Comparison of ENCODE assay signal across 28 cellular contexts in the genomic region with DNA sequence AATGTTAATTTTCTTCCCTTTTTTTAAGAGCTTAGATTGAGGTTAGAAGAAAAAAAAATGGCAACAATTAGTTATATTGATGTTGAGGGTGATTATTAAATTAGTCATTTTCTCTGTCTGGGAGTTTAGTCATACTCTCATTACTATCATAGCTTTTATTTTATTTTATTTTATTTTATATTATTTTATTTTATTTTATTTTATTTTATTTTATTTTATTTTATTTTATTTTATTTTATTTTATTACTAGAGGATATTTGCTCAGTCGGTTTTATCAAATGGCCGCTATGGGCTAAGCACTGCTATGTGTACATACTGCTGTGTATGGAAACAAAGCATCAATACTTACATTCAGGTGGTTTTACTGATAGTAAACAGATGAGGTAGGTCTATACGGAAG.
"Had no signal": no experiment of that assay in that cellular context is flagged by ENCODE, and none has a peak within 500 bp of the region (broad histone marks: within the 10 kb centered on the region; RNA-seq: fewer than 3 reads in every experiment).

No MANE protein-coding gene starts in this region.

- H3K4me3 ChIP-seq: stomach, testis, thoracic aorta, thyroid gland, tibial artery, tibial nerve, transverse colon, upper lobe of left lung, upper lobe of right lung, uterus, vagina had no signal

- H3K36me3 ChIP-seq: uterus had no signal

- H3K27me3 ChIP-seq: stomach, testis, thyroid gland, tibial artery, tibial nerve, transverse colon, upper lobe of left lung, upper lobe of right lung, uterus, vagina had no signal

- H3K27ac ChIP-seq: stomach, testis, thoracic aorta, thyroid gland, tibial artery, tibial nerve, transverse colon, upper lobe of left lung, upper lobe of right lung, uterus, vagina had no signal

- H3K4me3 Mint-ChIP-seq: stimulated activated effector memory CD8-positive, alpha-beta T cell treated with anti-CD3 and anti-CD28 coated beads, Interleukin-12 subunit alpha, Interleukin-12 subunit beta, amount 100 ng/mL, for 72 hours; stimulated activated memory B cell treated with anti-CD40 and anti-IgM and Interleukin-4, amounts not matched to agents 10 μg/mL and 1 μg/mL and 100 μg/mL, for 72 hours; stimulated activated naive B cell treated with anti-CD40 and anti-IgM and Interleukin-4, amounts not matched to agents 10 μg/mL and 1 μg/mL and 100 μg/mL, for 72 hours; stimulated activated naive CD8-positive, alpha-beta T cell treated with anti-CD3 and anti-CD28 coated beads, Interleukin-15, amount 100 ng/mL, for 72 hours; stimulated activated naive CD8-positive, alpha-beta T cell treated with anti-CD3 and anti-CD28 coated beads, Interleukin-15, Interleukin-2, amounts not matched to agents 100 ng/mL and 50 ng/mL, for 24 hours; type B pancreatic cell had no signal

- H3K27ac Mint-ChIP-seq: stimulated activated effector memory CD8-positive, alpha-beta T cell treated with anti-CD3 and anti-CD28 coated beads, Interleukin-12 subunit alpha, Interleukin-12 subunit beta, amount 100 ng/mL, for 72 hours; stimulated activated memory B cell treated with anti-CD40 and anti-IgM and Interleukin-4, amounts not matched to agents 10 μg/mL and 1 μg/mL and 100 μg/mL, for 72 hours; stimulated activated naive B cell treated with anti-CD40 and anti-IgM and Interleukin-4, amounts not matched to agents 10 μg/mL and 1 μg/mL and 100 μg/mL, for 72 hours; stimulated activated naive CD8-positive, alpha-beta T cell treated with anti-CD3 and anti-CD28 coated beads, Interleukin-15, amount 100 ng/mL, for 72 hours; stimulated activated naive CD8-positive, alpha-beta T cell treated with anti-CD3 and anti-CD28 coated beads, Interleukin-15, Interleukin-2, amounts not matched to agents 100 ng/mL and 50 ng/mL, for 24 hours; type B pancreatic cell had no signal

- H3K9me3 Mint-ChIP-seq: stimulated activated effector memory CD8-positive, alpha-beta T cell treated with anti-CD3 and anti-CD28 coated beads, Interleukin-12 subunit alpha, Interleukin-12 subunit beta, amount 100 ng/mL, for 72 hours; stimulated activated memory B cell treated with anti-CD40 and anti-IgM and Interleukin-4, amounts not matched to agents 10 μg/mL and 1 μg/mL and 100 μg/mL, for 72 hours; stimulated activated naive B cell treated with anti-CD40 and anti-IgM and Interleukin-4, amounts not matched to agents 10 μg/mL and 1 μg/mL and 100 μg/mL, for 72 hours; stimulated activated naive CD8-positive, alpha-beta T cell treated with anti-CD3 and anti-CD28 coated beads, Interleukin-15, amount 100 ng/mL, for 72 hours; stimulated activated naive CD8-positive, alpha-beta T cell treated with anti-CD3 and anti-CD28 coated beads, Interleukin-15, Interleukin-2, amounts not matched to agents 100 ng/mL and 50 ng/mL, for 24 hours; type B pancreatic cell had no signal

- H3K9me3 ChIP-seq: stomach, testis, thoracic aorta, thyroid gland, tibial artery, tibial nerve, transverse colon, upper lobe of left lung, upper lobe of right lung, uterus, vagina had no signal

- DNase-seq: stimulated activated CD4-positive, alpha-beta T cell treated with anti-CD3 and anti-CD28 coated beads, Interleukin-2, amount 100 ng/mL, for 48 hours; stimulated activated CD4-positive, alpha-beta T cell treated with anti-CD3 and anti-CD28 coated beads, Interleukin-4, amount 100 ng/mL, for 1 hour; stimulated activated CD4-positive, alpha-beta T cell treated with anti-CD3 and anti-CD28 coated beads, Interleukin-4, amount 100 ng/mL, for 24 hours; stimulated activated CD4-positive, alpha-beta T cell treated with anti-CD3 and anti-CD28 coated beads, Interleukin-4, amount 100 ng/mL, for 4 hours; stimulated activated CD8-positive, alpha-beta memory T cell treated with anti-CD3 and anti-CD28 coated beads, Interleukin-4, amount 100 ng/mL, for 48 hours; stimulated activated naive B cell treated with anti-CD40 and anti-IgM and Interleukin-4, amounts not matched to agents 10 μg/mL and 1 μg/mL and 100 μg/mL, for 72 hours; stimulated activated naive CD4-positive, alpha-beta T cell; stimulated activated naive CD4-positive, alpha-beta T cell treated with Interleukin-2 at 50 U/mL for 16 hours; stimulated activated naive CD8-positive, alpha-beta T cell treated with anti-CD3 and anti-CD28 coated beads, Interleukin-15, amount 100 ng/mL, for 72 hours; stimulated activated naive CD8-positive, alpha-beta T cell treated with anti-CD3 and anti-CD28 coated beads, Interleukin-15, Interleukin-2, amounts not matched to agents 100 U/mL and 50 U/mL, for 24 hours; stomach; substantia nigra; testis; thyroid gland; tibial artery; transverse colon; trophoblast cell; upper lobe of left lung; upper lobe of right lung; uterus had no signal

- ATAC-seq: stimulated activated effector memory CD8-positive, alpha-beta T cell treated with anti-CD3 and anti-CD28 coated beads, Interleukin-12 subunit alpha, Interleukin-12 subunit beta, amount 100 ng/mL, for 72 hours; stimulated activated memory B cell treated with anti-CD40 and anti-IgM and Interleukin-4, amounts not matched to agents 10 μg/mL and 1 μg/mL and 100 μg/mL, for 72 hours; stimulated activated naive B cell treated with anti-CD40 and anti-IgM and Interleukin-4, amounts not matched to agents 10 μg/mL and 1 μg/mL and 100 μg/mL, for 72 hours; stimulated activated naive CD8-positive, alpha-beta T cell treated with anti-CD3 and anti-CD28 coated beads, Interleukin-15, amount 100 ng/mL, for 72 hours; stimulated activated naive CD8-positive, alpha-beta T cell treated with anti-CD3 and anti-CD28 coated beads, Interleukin-15, Interleukin-2, amounts not matched to agents 100 U/mL and 50 U/mL, for 24 hours; upper lobe of right lung had no signal

- H3K4me1 ChIP-seq: stomach, testis, thyroid gland, tibial artery, tibial nerve, transverse colon, upper lobe of left lung, upper lobe of right lung, uterus, vagina had no signal

- H3K4me1 Mint-ChIP-seq: stimulated activated effector memory CD8-positive, alpha-beta T cell treated with anti-CD3 and anti-CD28 coated beads, Interleukin-12 subunit alpha, Interleukin-12 subunit beta, amount 100 ng/mL, for 72 hours; stimulated activated memory B cell treated with anti-CD40 and anti-IgM and Interleukin-4, amounts not matched to agents 10 μg/mL and 1 μg/mL and 100 μg/mL, for 72 hours; stimulated activated naive B cell treated with anti-CD40 and anti-IgM and Interleukin-4, amounts not matched to agents 10 μg/mL and 1 μg/mL and 100 μg/mL, for 72 hours; stimulated activated naive CD8-positive, alpha-beta T cell treated with anti-CD3 and anti-CD28 coated beads, Interleukin-15, amount 100 ng/mL, for 72 hours had no signal

- FAIRE-seq: urothelium cell line had no signal

- H3K27me3 Mint-ChIP-seq: stimulated activated memory B cell treated with anti-CD40 and anti-IgM and Interleukin-4, amounts not matched to agents 10 μg/mL and 1 μg/mL and 100 μg/mL, for 72 hours; stimulated activated naive B cell treated with anti-CD40 and anti-IgM and Interleukin-4, amounts not matched to agents 10 μg/mL and 1 μg/mL and 100 μg/mL, for 72 hours; stimulated activated naive CD8-positive, alpha-beta T cell treated with anti-CD3 and anti-CD28 coated beads, Interleukin-15, amount 100 ng/mL, for 72 hours; stimulated activated naive CD8-positive, alpha-beta T cell treated with anti-CD3 and anti-CD28 coated beads, Interleukin-15, Interleukin-2, amounts not matched to agents 100 ng/mL and 50 ng/mL, for 24 hours; type B pancreatic cell had no signal
